ENCODE assay signal across 13 cellular contexts in the genomic region with DNA sequence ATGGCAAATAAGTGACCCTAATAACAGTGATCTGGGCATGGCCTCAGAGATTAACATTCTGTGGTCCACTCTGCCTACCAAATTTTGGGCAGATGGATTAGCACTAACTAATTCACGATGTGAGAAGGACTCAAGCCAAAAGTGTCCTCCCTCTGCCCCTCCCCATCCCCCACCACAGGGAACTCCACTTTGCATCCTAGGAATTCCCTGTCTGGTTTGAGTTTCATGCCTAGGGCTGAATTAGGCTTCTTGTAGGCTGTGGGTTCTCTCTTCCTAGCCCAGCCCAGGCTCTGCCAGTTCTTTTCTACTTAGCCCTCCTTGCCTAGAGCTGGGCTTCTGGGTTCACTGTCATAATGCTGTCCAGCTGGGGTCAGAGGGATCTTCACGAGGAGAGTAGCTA.
DNase-seq lines count a peak whose midpoint lies in the region; ATAC-seq and TF ChIP-seq lines count a peak whose summit lies in the region.
"Had no signal": no experiment of that assay in that cellular context is flagged by ENCODE, and none has a peak within 500 bp of the region (broad histone marks: within the 10 kb centered on the region; RNA-seq: fewer than 3 reads in every experiment).

No MANE protein-coding gene starts in this region.

- no peaks in the 10 kb centered on the region for H3K36me3 Mint-ChIP-seq in natural killer cell

- TF ChIP-seq CTCF in esophagus squamous epithelium (IDR thresholded peaks at IDR 0.05) (no peak), natural killer cell (IDR thresholded peaks at IDR 0.05) (no peak)

- H3K27me3 ChIP-seq in right cardiac atrium (ENCODE audit: control insufficient read depth, insufficient read depth) (no peaks in the 10 kb centered on the region), esophagus squamous epithelium (no peaks in the 10 kb centered on the region)
- H3K27me3 ChIP-seq: gastrocnemius medialis had no signal

- peaks cover 0 to 27% (median 0%) of the 10 kb centered on the region in 3 donors for H3K36me3 ChIP-seq in esophagus squamous epithelium
- H3K36me3 ChIP-seq: gastrocnemius medialis had no signal

- H3K4me1 Mint-ChIP-seq in natural killer cell: peaks cover 72 to 76% of the 10 kb centered on the region in 2 donors
- peaks cover 8% of the 10 kb centered on the region for H3K4me1 Mint-ChIP-seq in stimulated activated naive CD8-positive, alpha-beta T cell treated with anti-CD3 and anti-CD28 coated beads, Interleukin-15, amount 100 ng/mL, for 72 hours

- H3K9me3 Mint-ChIP-seq in natural killer cell: no peaks in the 10 kb centered on the region
- H3K9me3 Mint-ChIP-seq in stimulated activated naive CD8-positive, alpha-beta T cell treated with anti-CD3 and anti-CD28 coated beads, Interleukin-15, amount 100 ng/mL, for 72 hours: no peaks in the 10 kb centered on the region

- peak overlapping the region; percentile 86 for H3K27ac ChIP-seq in right cardiac atrium (ENCODE audit: low read length)
- peak overlapping the region; percentile 53 to 96 (median 87) for H3K27ac ChIP-seq in esophagus squamous epithelium

- H3K27me3 Mint-ChIP-seq in natural killer cell (ENCODE audit: low read depth in 2 of 2): no peaks in the 10 kb centered on the region
- no peaks in the 10 kb centered on the region for H3K27me3 Mint-ChIP-seq in stimulated activated naive CD8-positive, alpha-beta T cell treated with anti-CD3 and anti-CD28 coated beads, Interleukin-15, amount 100 ng/mL, for 72 hours
- H3K27me3 Mint-ChIP-seq: activated CD4-positive, alpha-beta T cell treated with anti-CD3 and anti-CD28 coated beads for 36 hours had no signal

- intact Hi-C loops in right cardiac atrium (cut with DNase I) (no loop called here), left cardiac atrium (cut with DNase I) (loop anchor here in 1 of 2 donors (5.0 kb wide), 1 partner anchor 63 kb away; the partner anchor contains the start of gene ATP2B4), esophagus squamous epithelium (cut with DNase I) (no loop called here), natural killer cell (cut with micrococcal nuclease) (no loop called here)

- no peak for ATAC-seq in right cardiac atrium
- no peak for ATAC-seq in left cardiac atrium
- ATAC-seq in natural killer cell: no peak
- no peak for ATAC-seq in GM19463 (IDR thresholded peaks at IDR 0.05; ENCODE audit: unreplicated experiment)
- ATAC-seq in stimulated activated naive CD8-positive, alpha-beta T cell treated with anti-CD3 and anti-CD28 coated beads, Interleukin-15, amount 100 ng/mL, for 72 hours: no peak
- ATAC-seq: activated CD4-positive, alpha-beta T cell treated with anti-CD3 and anti-CD28 coated beads for 36 hours; gastrocnemius medialis had no signal

- peaks cover 24% of the 10 kb centered on the region for H3K4me1 ChIP-seq in right cardiac atrium (ENCODE audit: control insufficient read depth, insufficient read depth, low read length)
- H3K4me1 ChIP-seq in esophagus squamous epithelium: peaks cover 25 to 61% (median 48%) of the 10 kb centered on the region in 3 donors

- no peak for DNase-seq in right cardiac atrium
- DNase-seq in left cardiac atrium: no peak
- DNase-seq in esophagus squamous epithelium (lab: John Stamatoyannopoulos, UW): no peak
- no peak for DNase-seq in natural killer cell
- no peak for DNase-seq in stimulated activated naive CD8-positive, alpha-beta T cell treated with anti-CD3 and anti-CD28 coated beads, Interleukin-15, amount 100 ng/mL, for 72 hours
- DNase-seq in MV-4-11 (lab: John Stamatoyannopoulos, UW): no peak
- no peak for DNase-seq in NCI-H128 (lab: John Stamatoyannopoulos, UW; ENCODE audit: unreplicated experiment)
- DNase-seq: activated CD4-positive, alpha-beta T cell treated with anti-CD3 and anti-CD28 coated beads for 36 hours; activated T-cell treated with anti-CD3 and anti-CD28 coated beads, Interleukin-2, amount 50 U/mL, for 1 hour; gastrocnemius medialis; NCI-H1092 treated with DMSO at 0.1 percent for 48 hours; NCI-H345 had no signal

- H3K4me3 Mint-ChIP-seq in natural killer cell: no peak overlapping the region
- no peak overlapping the region for H3K4me3 Mint-ChIP-seq in stimulated activated naive CD8-positive, alpha-beta T cell treated with anti-CD3 and anti-CD28 coated beads, Interleukin-15, amount 100 ng/mL, for 72 hours
- H3K4me3 Mint-ChIP-seq: activated CD4-positive, alpha-beta T cell treated with anti-CD3 and anti-CD28 coated beads for 36 hours had no signal

- H3K4me3 ChIP-seq in right cardiac atrium (ENCODE audit: low read length) (no peak overlapping the region), esophagus squamous epithelium (no peak overlapping the region)
- H3K4me3 ChIP-seq: gastrocnemius medialis had no signal

- peak overlapping the region; percentile 71 to 75 for H3K27ac Mint-ChIP-seq in natural killer cell
- no peak overlapping the region for H3K27ac Mint-ChIP-seq in stimulated activated naive CD8-positive, alpha-beta T cell treated with anti-CD3 and anti-CD28 coated beads, Interleukin-15, amount 100 ng/mL, for 72 hours
- H3K27ac Mint-ChIP-seq: activated CD4-positive, alpha-beta T cell treated with anti-CD3 and anti-CD28 coated beads for 36 hours had no signal

- no peak for TF ChIP-seq POLR2A in esophagus squamous epithelium (IDR thresholded peaks at IDR 0.05)

- WGBS in right cardiac atrium: 17% methylated on average over 2 of the region's 2 CpGs
- 43 to 49% methylated on average over 2 of the region's 2 CpGs for WGBS in esophagus squamous epithelium, 2 donors

- no peaks in the 10 kb centered on the region for H3K9me3 ChIP-seq in right cardiac atrium (ENCODE audit: control insufficient read depth, low read length)
- H3K9me3 ChIP-seq in esophagus squamous epithelium: no peaks in the 10 kb centered on the region
- H3K9me3 ChIP-seq: gastrocnemius medialis had no signal

Comparison
In these comparisons a context has a peak if more than half of its experiments do, and no peak if none do; other contexts are left out.
1. H3K27ac Mint-ChIP-seq: peak in natural killer cell (2 of 2); none in stimulated activated naive CD8-positive, alpha-beta T cell treated with anti-CD3 and anti-CD28 coated beads, Interleukin-15, amount 100 ng/mL, for 72 hours (0 of 2).